10 cellular contexts compared by ENCODE assay signal in genomic region chr4:19472669-19473068, GRCh38.
A peak's percentile ranks its signal among the peaks of the same experiment; 100 is the strongest.
DNase-seq lines count a peak whose midpoint lies in the region; TF ChIP-seq lines count a peak whose summit lies in the region.
"Had no signal": no experiment of that assay in that cellular context is flagged by ENCODE, and none has a peak within 500 bp of the region (broad histone marks: within the 10 kb centered on the region; RNA-seq: fewer than 3 reads in every experiment).

No MANE protein-coding gene starts in this region.

- no peak overlapping the region for H3K27ac Mint-ChIP-seq in activated T-cell treated with anti-CD3 and anti-CD28 coated beads, Interleukin-2, amount 50 U/mL, for 24 hours
- H3K27ac Mint-ChIP-seq: CD4-positive, CD25-positive, alpha-beta regulatory T cell had no signal

- H3K4me1 Mint-ChIP-seq in activated T-cell treated with anti-CD3 and anti-CD28 coated beads, Interleukin-2, amount 50 U/mL, for 24 hours (ENCODE audit: low read depth), result no peaks in the 10 kb centered on the region
- H3K4me1 Mint-ChIP-seq: CD4-positive, CD25-positive, alpha-beta regulatory T cell had no signal

- H3K9me3 Mint-ChIP-seq in activated T-cell treated with anti-CD3 and anti-CD28 coated beads, Interleukin-2, amount 50 U/mL, for 24 hours, result peaks cover 43% of the 10 kb centered on the region

- no peak overlapping the region for H3K27ac ChIP-seq in substantia nigra (ENCODE audit: low read depth, low read length, poor library complexity, severe bottlenecking)
- H3K27ac ChIP-seq: BLaER1 treated with 17β-estradiol and CSF1 and Interleukin-3, amounts not matched to agents 10 nM and 100 nM had no signal

- H3K4me3 Mint-ChIP-seq in activated T-cell treated with anti-CD3 and anti-CD28 coated beads, Interleukin-2, amount 50 U/mL, for 24 hours, result no peak overlapping the region
- H3K4me3 Mint-ChIP-seq: CD4-positive, CD25-positive, alpha-beta regulatory T cell had no signal

- peak; percentile 24 for DNase-seq in GM04503 (ENCODE audit: low read depth)
- DNase-seq in choroid plexus epithelial cell (ENCODE audit: low read depth), result peak; percentile 9
- peak; percentile 8 for DNase-seq in fibroblast of pulmonary artery (ENCODE audit: low read depth)
- DNase-seq in 8988T, result no peak
- DNase-seq in substantia nigra (lab: John Stamatoyannopoulos, UW), result no peak
- DNase-seq in activated T-cell treated with anti-CD3 and anti-CD28 coated beads, Interleukin-2, amount 50 U/mL, for 24 hours, result no peak
- DNase-seq: CD4-positive, CD25-positive, alpha-beta regulatory T cell; DMS53 had no signal

- H3K27me3 Mint-ChIP-seq in activated T-cell treated with anti-CD3 and anti-CD28 coated beads, Interleukin-2, amount 50 U/mL, for 24 hours, result no peaks in the 10 kb centered on the region
- H3K27me3 Mint-ChIP-seq: CD4-positive, CD25-positive, alpha-beta regulatory T cell had no signal

- no peaks in the 10 kb centered on the region for H3K36me3 Mint-ChIP-seq in activated T-cell treated with anti-CD3 and anti-CD28 coated beads, Interleukin-2, amount 50 U/mL, for 24 hours (ENCODE audit: low read depth)
- H3K36me3 Mint-ChIP-seq: CD4-positive, CD25-positive, alpha-beta regulatory T cell had no signal

- no peak for TF ChIP-seq CTCF in choroid plexus epithelial cell (conservative IDR thresholded peaks at IDR 0.05; ENCODE audit: low read depth, low read length)
- TF ChIP-seq CTCF in fibroblast of pulmonary artery (IDR thresholded peaks at IDR 0.05; ENCODE audit: low read length, missing control alignments), result no peak

- H3K4me3 ChIP-seq in choroid plexus epithelial cell (ENCODE audit: low read depth, low read length), result no peak overlapping the region
- no peak overlapping the region for H3K4me3 ChIP-seq in fibroblast of pulmonary artery (replicated peaks; ENCODE audit: low read depth, low read length)
- H3K4me3 ChIP-seq: BLaER1 treated with 17β-estradiol and CSF1 and Interleukin-3, amounts not matched to agents 10 nM and 100 nM; HAP-1 had no signal

Comparison
In these comparisons a context has a peak if more than half of its experiments do, and no peak if none do; other contexts are left out.
1. DNase-seq: peak in GM04503 (single experiment), choroid plexus epithelial cell (single experiment) and fibroblast of pulmonary artery (single experiment); none in 8988T (single experiment), substantia nigra (0 of 49) and activated T-cell treated with anti-CD3 and anti-CD28 coated beads, Interleukin-2, amount 50 U/mL, for 24 hours (single experiment).